In the genomic region with DNA sequence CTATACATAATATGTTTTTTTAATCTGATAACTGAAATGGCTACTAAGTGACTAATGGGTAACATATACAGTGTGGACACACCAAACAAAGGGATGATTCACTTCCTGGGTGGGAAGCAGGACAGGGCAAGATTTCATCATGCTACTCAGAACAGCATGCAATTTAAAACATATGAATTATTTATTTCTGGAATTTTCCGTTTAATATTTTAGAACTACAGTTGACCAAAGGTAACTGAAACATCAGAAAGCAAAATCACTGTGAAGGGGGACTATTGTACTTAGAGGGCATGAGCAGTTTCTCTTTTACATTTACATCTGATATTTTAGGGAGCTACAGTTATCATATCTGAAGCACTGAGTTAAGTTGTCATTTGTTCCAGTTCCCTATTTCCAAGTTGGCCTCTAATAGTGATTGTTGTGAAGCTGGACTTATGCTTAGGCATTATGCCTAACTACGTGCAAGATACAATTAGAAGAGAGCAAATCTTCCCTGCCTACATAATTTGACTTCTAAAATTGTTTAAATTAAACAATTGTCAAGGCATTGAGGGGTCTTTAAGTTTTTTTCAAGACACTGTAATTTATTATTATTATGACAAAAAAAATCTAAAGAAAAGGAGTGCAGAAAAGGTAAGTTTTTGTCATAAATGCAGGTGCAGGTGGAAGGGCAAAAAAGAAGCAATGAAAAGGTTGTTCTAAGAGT, we compare ENCODE assay signal across 9 cellular contexts. TPM values are rescaled to one million over a fixed set of nuclear protein-coding genes. Genes with fewer than 3 reads are reported as not detected.
DNase-seq lines count a peak whose midpoint lies in the region; ATAC-seq, FAIRE-seq and TF ChIP-seq lines count a peak whose summit lies in the region.
"Had no signal": no experiment of that assay in that cellular context is flagged by ENCODE, and none has a peak within 500 bp of the region (broad histone marks: within the 10 kb centered on the region; RNA-seq: fewer than 3 reads in every experiment).

No MANE protein-coding gene starts in this region.

- no peak for TF ChIP-seq EP300 in transverse colon (IDR thresholded peaks at IDR 0.05; ENCODE audit: low read depth)

- H3K9ac ChIP-seq in kidney (ENCODE audit: low read length in 2 of 2), result no peak overlapping the region

- H3K4me1 ChIP-seq in small intestine (ENCODE audit: control insufficient read depth in 2 of 2, insufficient read depth in 1 of 2, low read depth in 1 of 2, low read length in 1 of 2), result peaks cover 0 to 4% of the 10 kb centered on the region in 2 donors
- H3K4me1 ChIP-seq in transverse colon, result peaks cover 0 to 8% (median 0%) of the 10 kb centered on the region in 4 donors
- no peaks in the 10 kb centered on the region for H3K4me1 ChIP-seq in kidney (ENCODE audit: control insufficient read depth in 1 of 2, insufficient read depth in 1 of 2, low read depth in 1 of 2, low read length in 2 of 2)

- TF ChIP-seq POLR2A in transverse colon (IDR thresholded peaks at IDR 0.05), result no peak

- 76 to 80% (median 80%) methylated on average over 2 of the region's 2 CpGs for WGBS in small intestine, 3 donors
- WGBS in transverse colon (ENCODE audit: low coverage in 1 of 2), 2 donors, result 68% methylated on average over 2 of the region's 2 CpGs

- peak; percentile 89 for ATAC-seq in esophagus mucosa

- DNase-seq in GM03348 (ENCODE audit: low spot score) (peak; percentile 36), RCC 7860 (ENCODE audit: low spot score) (peak; percentile 80), small intestine (peak; percentile 34), OCI-M2 (lab: John Stamatoyannopoulos, UW; ENCODE audit: unreplicated experiment) (no peak), NCI-H2227 (lab: John Stamatoyannopoulos, UW; ENCODE audit: unreplicated experiment) (no peak), transverse colon (no peak), kidney (no peak)

- H3K4me3 ChIP-seq in small intestine (ENCODE audit: low read depth in 1 of 2, low read length in 2 of 2), result no peak overlapping the region
- H3K4me3 ChIP-seq in transverse colon, result no peak overlapping the region
- no peak overlapping the region for H3K4me3 ChIP-seq in kidney (ENCODE audit: low read length in 2 of 2)

- H3K27ac ChIP-seq in small intestine (ENCODE audit: low read depth in 1 of 2, low read length in 1 of 2), result no peak overlapping the region
- no peak overlapping the region for H3K27ac ChIP-seq in transverse colon
- no peak overlapping the region for H3K27ac ChIP-seq in kidney (ENCODE audit: low read depth in 2 of 2, low read length in 2 of 2)
- H3K27ac ChIP-seq: neutrophil had no signal

- H3K36me3 ChIP-seq in small intestine (ENCODE audit: control insufficient read depth in 2 of 2, insufficient read depth in 2 of 2, low read length in 2 of 2) (no peaks in the 10 kb centered on the region), transverse colon (no peaks in the 10 kb centered on the region), kidney (ENCODE audit: control insufficient read depth in 1 of 2, insufficient read depth in 2 of 2, low read length in 2 of 2) (peaks cover 0 to under 1% of the 10 kb centered on the region in 2 donors)
- H3K36me3 ChIP-seq: neutrophil had no signal

- intact Hi-C loops in transverse colon (cut with DNase I; ENCODE audit: low total_unique reads), result no loop called here
- intact Hi-C loops in kidney (cut with DNase I), result no loop called here

- no peaks in the 10 kb centered on the region for H3K9me3 ChIP-seq in small intestine (ENCODE audit: control insufficient read depth, low read depth)
- H3K9me3 ChIP-seq in transverse colon, result no peaks in the 10 kb centered on the region
- no peaks in the 10 kb centered on the region for H3K9me3 ChIP-seq in kidney (ENCODE audit: control insufficient read depth in 1 of 2, low read length in 2 of 2)
- H3K9me3 ChIP-seq: neutrophil had no signal

- peak; percentile 82 for FAIRE-seq in RCC 7860 (lab: Jason Lieb, UNC)
- no peak for FAIRE-seq in small intestine (lab: Jason Lieb, UNC)
- FAIRE-seq in kidney (lab: Jason Lieb, UNC), result no peak

- H3K27me3 ChIP-seq in small intestine (ENCODE audit: control insufficient read depth in 2 of 2, insufficient read depth in 2 of 2, low read length in 2 of 2) (no peaks in the 10 kb centered on the region), transverse colon (no peaks in the 10 kb centered on the region)
- H3K27me3 ChIP-seq: neutrophil had no signal

- in situ Hi-C loops in transverse colon (cut with MboI; ENCODE audit: low pct_ligation_motif_present in 1 of 4, low pct_unique_long_range_greater_than_20kb in 1 of 4, low sequenced_read_pairs in 3 of 4), result loop anchor here in 1 of 4 donors (25.0 kb wide), 2 partner anchors 89 to 189 kb away; no protein-coding TSS in a partner anchor

- TF ChIP-seq CTCF in transverse colon (IDR thresholded peaks at IDR 0.05) (no peak), kidney (IDR thresholded peaks at IDR 0.05; ENCODE audit: borderline replicate concordance, extremely low read depth, insufficient read depth) (no peak)

RNA-seq across cellular contexts. Expression of a gene that starts 34.3 kb away (rescaled TPM):
- total RNA-seq in esophagus mucosa (2.4 TPM), transverse colon (10 to 100 TPM; 13.5 to 51.6 (median 27.0) TPM), kidney (7.6 TPM)
- polyA plus RNA-seq in small intestine (1 to 10 TPM in 2 of 3 donors, under 1 TPM in 1; 0.89 to 6.5 (median 3.2) TPM), kidney (ENCODE audit: insufficient read depth, low read depth, low replicate concordance) (2.9 TPM)

RNA-seq across cellular contexts. Expression of a gene that starts 52.7 kb away (rescaled TPM):
- 2.8 TPM for total RNA-seq in esophagus mucosa
- polyA plus RNA-seq in small intestine, result 10 to 100 TPM in 1 of 3 donors, 1 to 10 TPM in 2; 2.4 to 21.0 (median 8.6) TPM
- total RNA-seq in transverse colon, result 10 to 100 TPM in 3 of 4 donors, 1 to 10 TPM in 1; 4.6 to 22.1 (median 13.0) TPM
- 4.2 TPM for total RNA-seq in kidney
- polyA plus RNA-seq in kidney (ENCODE audit: insufficient read depth, low read depth, low replicate concordance), result 2.1 TPM

Comparison
In these comparisons a context has a peak if more than half of its experiments do, and no peak if none do; other contexts are left out.
1. DNase-seq: peak in GM03348 (single experiment), RCC 7860 (single experiment) and small intestine (single experiment); none in OCI-M2 (single experiment), NCI-H2227 (single experiment), transverse colon (single experiment) and kidney (single experiment).